ENCODE assay signal across 1 cellular context in genomic region chr6:34568341-34568680, GRCh38.
TF ChIP-seq lines count a peak whose summit lies in the region.

No MANE protein-coding gene starts in this region.

TF ChIP-seq in SK-N-SH, 30 proteins besides CTCF, POLR2A, EP300 and RAD21 (continued from another document):
- TF ChIP-seq ZBTB33 (IDR thresholded peaks at IDR 0.05; ENCODE audit: borderline replicate concordance, low read depth) (no peak), NFIC (IDR thresholded peaks at IDR 0.05; ENCODE audit: borderline replicate concordance) (no peak), SMC3 (IDR thresholded peaks at IDR 0.05; ENCODE audit: low read depth, low read length) (no peak), USF2 (IDR thresholded peaks at IDR 0.05; ENCODE audit: borderline replicate concordance, low read depth, low read length) (no peak), SIN3A (IDR thresholded peaks at IDR 0.05; ENCODE audit: borderline replicate concordance, low read depth, low read length) (no peak), CHD2 (IDR thresholded peaks at IDR 0.05; ENCODE audit: low read length, partially characterized antibody) (no peak), FOXJ3 (CRISPR knock-in tag; IDR thresholded peaks at IDR 0.05) (no peak), MEF2A (IDR thresholded peaks at IDR 0.05; ENCODE audit: borderline replicate concordance, low read depth) (no peak)
- TF ChIP-seq, protein P1, sequence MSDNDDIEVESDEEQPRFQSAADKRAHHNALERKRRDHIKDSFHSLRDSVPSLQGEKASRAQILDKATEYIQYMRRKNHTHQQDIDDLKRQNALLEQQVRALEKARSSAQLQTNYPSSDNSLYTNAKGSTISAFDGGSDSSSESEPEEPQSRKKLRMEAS (IDR thresholded peaks at IDR 0.05; ENCODE audit: low read depth): no peak
